In the genomic region with DNA sequence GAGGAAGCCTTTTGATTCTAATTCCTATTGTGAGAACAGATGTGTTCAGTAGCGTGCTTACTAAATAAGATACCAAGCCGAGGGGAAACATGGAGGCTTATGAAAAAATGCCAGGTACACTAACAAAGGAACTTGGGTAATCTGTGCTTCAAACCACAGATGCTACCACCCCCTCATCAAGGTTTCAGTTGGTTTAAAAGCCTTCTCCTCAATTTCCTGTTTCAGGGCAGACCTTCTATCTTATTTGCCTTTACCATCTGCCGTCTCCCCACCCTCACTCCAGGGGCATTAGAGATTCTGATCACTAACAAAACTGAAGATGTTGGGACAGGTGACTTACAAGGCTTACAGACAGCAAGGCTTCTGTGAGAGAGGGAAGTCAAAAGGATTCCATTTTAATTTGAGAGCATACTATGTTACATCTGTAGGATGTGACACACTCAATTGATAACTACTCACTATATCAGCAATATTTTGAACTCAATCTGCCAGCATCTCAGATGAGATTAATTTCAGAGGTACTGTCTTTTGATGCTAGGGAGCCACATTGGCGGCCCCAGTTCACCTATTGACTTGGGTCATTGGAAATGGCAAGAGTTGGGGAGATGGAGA, we compare ENCODE assay signal across 8 cellular contexts.
DNase-seq lines count a peak whose midpoint lies in the region; ATAC-seq and TF ChIP-seq lines count a peak whose summit lies in the region.

No MANE protein-coding gene starts in this region.

- TF ChIP-seq CTCF in mucosa of descending colon (IDR thresholded peaks at IDR 0.05) (no peak), foreskin fibroblast (IDR thresholded peaks at IDR 0.05; ENCODE audit: low read depth, low read length) (no peak)

- intact Hi-C loops in mucosa of descending colon (cut with DNase I, micrococcal nuclease), result no loop called here

- no peaks in the 10 kb centered on the region for H3K9me3 ChIP-seq in mucosa of descending colon

- ATAC-seq in GM21737 (IDR thresholded peaks at IDR 0.05; ENCODE audit: unreplicated experiment), result peak; percentile 85
- peak; percentile 44 for ATAC-seq in HG03575 (IDR thresholded peaks at IDR 0.05; ENCODE audit: extremely low read depth, insufficient number of reproducible peaks, low FRiP score, unreplicated experiment)
- peak; percentile 44 for ATAC-seq in mucosa of descending colon

- H3K4me3 ChIP-seq in mucosa of descending colon (no peak overlapping the region), foreskin fibroblast (ENCODE audit: low read depth in 1 of 2, low read length in 2 of 2) (no peak overlapping the region)

- H3K36me3 ChIP-seq in mucosa of descending colon (ENCODE audit: low read depth), result no peaks in the 10 kb centered on the region

- no peaks in the 10 kb centered on the region for H3K4me1 ChIP-seq in mucosa of descending colon (ENCODE audit: low read depth)

- DNase-seq in DMS 273 (lab: John Stamatoyannopoulos, UW; ENCODE audit: unreplicated experiment) (peak; percentile 13), DMS 273 treated with DMSO at 0.1 percent for 48 hours (lab: John Stamatoyannopoulos, UW) (no peak), mucosa of descending colon (no peak), NCI-H345 treated with DMSO at 0.1 percent for 48 hours (lab: John Stamatoyannopoulos, UW; ENCODE audit: unreplicated experiment) (no peak), foreskin fibroblast (no peak), NCI-H510A (lab: John Stamatoyannopoulos, UW) (no peak)
